ENCODE assay signal across 1 cellular context in genomic region chr6:139395891-139396299, GRCh38.
TF ChIP-seq lines count a peak whose summit lies in the region.

No MANE protein-coding gene starts in this region.

TF ChIP-seq in WTC11, 78 proteins besides CTCF, POLR2A, EP300 and RAD21 (continued from another document):
- TF ChIP-seq FOXP4 (CRISPR knock-in tag; IDR thresholded peaks at IDR 0.05) (peak; percentile 94; the same call in 1 of the 2 replicates), GRHL2 (CRISPR knock-in tag; IDR thresholded peaks at IDR 0.05; ENCODE audit: insufficient replicate concordance, severe bottlenecking) (no peak), SMAD3 (CRISPR knock-in tag; IDR thresholded peaks at IDR 0.05; ENCODE audit: borderline replicate concordance) (no peak), ZNF281 (CRISPR knock-in tag; IDR thresholded peaks at IDR 0.05) (no peak), CBFB (CRISPR knock-in tag; IDR thresholded peaks at IDR 0.05; ENCODE audit: low read depth) (no peak), ZNF671 (CRISPR knock-in tag; IDR thresholded peaks at IDR 0.05) (no peak), ZNF317 (CRISPR knock-in tag; IDR thresholded peaks at IDR 0.05; ENCODE audit: borderline replicate concordance, low read depth) (no peak), ETV6 (CRISPR knock-in tag; IDR thresholded peaks at IDR 0.05) (0 out of 2 replicates have a peak, but pooled peaks have one; percentile 63), TEAD1 (CRISPR knock-in tag; IDR thresholded peaks at IDR 0.05) (peak; percentile 56; the same call in 1 of the 2 replicates), STAT6 (CRISPR knock-in tag; conservative IDR thresholded peaks at IDR 0.05; ENCODE audit: low read depth) (no peak), CDX4 (CRISPR knock-in tag; IDR thresholded peaks at IDR 0.05; ENCODE audit: borderline replicate concordance) (no peak), ZBTB21 (CRISPR knock-in tag; IDR thresholded peaks at IDR 0.05; ENCODE audit: borderline replicate concordance) (no peak), E2F5 (CRISPR knock-in tag; IDR thresholded peaks at IDR 0.05) (no peak), ARID4B (CRISPR knock-in tag; IDR thresholded peaks at IDR 0.05; ENCODE audit: borderline replicate concordance) (no peak), ZNF416 (CRISPR knock-in tag; IDR thresholded peaks at IDR 0.05) (no peak), ZNF512 (CRISPR knock-in tag; IDR thresholded peaks at IDR 0.05; ENCODE audit: borderline replicate concordance) (no peak)
